ENCODE assay signal across 27 cellular contexts in genomic region chr17:78641666-78642065, GRCh38.
"Had no signal": no experiment of that assay in that cellular context is flagged by ENCODE, and none has a peak within 500 bp of the region (broad histone marks: within the 10 kb centered on the region; RNA-seq: fewer than 3 reads in every experiment).

No MANE protein-coding gene starts in this region.

- H3K36me3 ChIP-seq: breast epithelium, MG63, Peyer's patch, SJCRH30 had no signal

- DNase-seq: activated CD4-positive, CD25-positive, alpha-beta regulatory T cell; activated CD8-positive, alpha-beta memory T cell treated with anti-CD3 and anti-CD28 coated beads, Interleukin-2, amount 50 U/mL, for 4 hours; activated CD8-positive, alpha-beta T cell treated with anti-CD3 and anti-CD28 coated beads for 36 hours; activated gamma-delta T cell treated with Interleukin-2 at 50 U/mL for 16 hours; activated naive CD4-positive, alpha-beta T cell treated with anti-CD3 and anti-CD28 coated beads, Interleukin-2, amount 10 ng/mL, durations not matched to agents 7 days and 5 days; activated T-cell treated with anti-CD3 and anti-CD28 coated beads, Interleukin-2, amount 50 U/mL, for 72 hours; central memory CD4-positive, alpha-beta T cell; MG63; NCI-H1105; NCI-H1436; NCI-H187; NCI-H2081; NCI-H510A treated with DMSO at 0.1 percent for 48 hours; NCI-H69; NK-92 treated with Interleukin-12 subunit alpha and Interleukin-12 subunit beta, amount 100 ng/mL, for 24 hours; Peyer's patch; Right ventricle myocardium superior; SJCRH30; SW 1271; T1000 had no signal

- FAIRE-seq: TTC549 had no signal

- H3K4me1 ChIP-seq: breast epithelium, Peyer's patch, SJCRH30 had no signal

- H3K4me3 ChIP-seq: breast epithelium, MG63, Peyer's patch, SJCRH30 had no signal

- H3K4me3 Mint-ChIP-seq: activated CD8-positive, alpha-beta T cell treated with anti-CD3 and anti-CD28 coated beads for 36 hours; activated naive CD4-positive, alpha-beta T cell treated with anti-CD3 and anti-CD28 coated beads, Interleukin-2, amount 10 ng/mL, durations not matched to agents 7 days and 5 days; activated T-cell treated with anti-CD3 and anti-CD28 coated beads, Interleukin-2, amount 50 U/mL, for 72 hours had no signal

- H3K9me3 ChIP-seq: breast epithelium, MG63, Peyer's patch, SJCRH30, SK-N-SH had no signal

- H3K27me3 ChIP-seq: breast epithelium, MG63, Peyer's patch, SJCRH30 had no signal

- H3K27ac Mint-ChIP-seq: activated CD8-positive, alpha-beta T cell treated with anti-CD3 and anti-CD28 coated beads for 36 hours; activated naive CD4-positive, alpha-beta T cell treated with anti-CD3 and anti-CD28 coated beads, Interleukin-2, amount 10 ng/mL, durations not matched to agents 7 days and 5 days; activated T-cell treated with anti-CD3 and anti-CD28 coated beads, Interleukin-2, amount 50 U/mL, for 72 hours; activated T-helper 2 cell treated with anti-CD3 and anti-CD28 coated beads, Interferon-gamma antibody, Interleukin-2, Interleukin-4, amounts not matched to agents 10 μg/mL and 5 μg/mL and 100 μg/mL, durations not matched to agents 14 hours and 24 hours and 36 hours had no signal

- H3K9me2 ChIP-seq: SK-N-SH had no signal

- H3K27me3 Mint-ChIP-seq: activated CD8-positive, alpha-beta T cell treated with anti-CD3 and anti-CD28 coated beads for 36 hours had no signal

- H3K4me2 ChIP-seq: KMS-11, SK-N-SH had no signal

- H3K9ac ChIP-seq: KMS-11, SK-N-SH had no signal

- H3K9me3 Mint-ChIP-seq: activated CD8-positive, alpha-beta T cell treated with anti-CD3 and anti-CD28 coated beads for 36 hours; activated naive CD4-positive, alpha-beta T cell treated with anti-CD3 and anti-CD28 coated beads, Interleukin-2, amount 10 ng/mL, durations not matched to agents 7 days and 5 days; activated T-cell treated with anti-CD3 and anti-CD28 coated beads, Interleukin-2, amount 50 U/mL, for 72 hours; activated T-helper 2 cell treated with anti-CD3 and anti-CD28 coated beads, Interferon-gamma antibody, Interleukin-2, Interleukin-4, amounts not matched to agents 10 μg/mL and 5 μg/mL and 100 μg/mL, durations not matched to agents 14 hours and 24 hours and 36 hours had no signal

- H3K27ac ChIP-seq: breast epithelium, KMS-11, Peyer's patch, RWPE1, SJCRH30, VCaP had no signal
